In genomic region chrX:80806557-80806956, GRCh38 we compare ENCODE assay signal across 2 cellular contexts.
TF ChIP-seq lines count a peak whose summit lies in the region.

No MANE protein-coding gene starts in this region.

TF ChIP-seq in GM12878, 131 proteins besides CTCF, POLR2A, EP300 and RAD21:
- no peak for TF ChIP-seq LARP7 (IDR thresholded peaks at IDR 0.05)
- no peak for TF ChIP-seq SIX5 (IDR thresholded peaks at IDR 0.05; ENCODE audit: low read depth, low read length, severe bottlenecking)
- TF ChIP-seq BCLAF1 (IDR thresholded peaks at IDR 0.05): no peak

TF ChIP-seq in neural cell, 6 proteins besides CTCF, POLR2A, EP300 and RAD21:
- TF ChIP-seq EZH2 (IDR thresholded peaks at IDR 0.05; ENCODE audit: borderline replicate concordance, insufficient read depth, low read length, poor library complexity, severe bottlenecking) (no peak), MXI1 (conservative IDR thresholded peaks at IDR 0.05; ENCODE audit: poor library complexity, severe bottlenecking) (no peak), TAF1 (IDR thresholded peaks at IDR 0.05; ENCODE audit: low read depth) (no peak), SMC3 (conservative IDR thresholded peaks at IDR 0.05; ENCODE audit: poor library complexity) (no peak), POLR2AphosphoS5 (IDR thresholded peaks at IDR 0.05) (no peak)
- TF ChIP-seq, protein P1, sequence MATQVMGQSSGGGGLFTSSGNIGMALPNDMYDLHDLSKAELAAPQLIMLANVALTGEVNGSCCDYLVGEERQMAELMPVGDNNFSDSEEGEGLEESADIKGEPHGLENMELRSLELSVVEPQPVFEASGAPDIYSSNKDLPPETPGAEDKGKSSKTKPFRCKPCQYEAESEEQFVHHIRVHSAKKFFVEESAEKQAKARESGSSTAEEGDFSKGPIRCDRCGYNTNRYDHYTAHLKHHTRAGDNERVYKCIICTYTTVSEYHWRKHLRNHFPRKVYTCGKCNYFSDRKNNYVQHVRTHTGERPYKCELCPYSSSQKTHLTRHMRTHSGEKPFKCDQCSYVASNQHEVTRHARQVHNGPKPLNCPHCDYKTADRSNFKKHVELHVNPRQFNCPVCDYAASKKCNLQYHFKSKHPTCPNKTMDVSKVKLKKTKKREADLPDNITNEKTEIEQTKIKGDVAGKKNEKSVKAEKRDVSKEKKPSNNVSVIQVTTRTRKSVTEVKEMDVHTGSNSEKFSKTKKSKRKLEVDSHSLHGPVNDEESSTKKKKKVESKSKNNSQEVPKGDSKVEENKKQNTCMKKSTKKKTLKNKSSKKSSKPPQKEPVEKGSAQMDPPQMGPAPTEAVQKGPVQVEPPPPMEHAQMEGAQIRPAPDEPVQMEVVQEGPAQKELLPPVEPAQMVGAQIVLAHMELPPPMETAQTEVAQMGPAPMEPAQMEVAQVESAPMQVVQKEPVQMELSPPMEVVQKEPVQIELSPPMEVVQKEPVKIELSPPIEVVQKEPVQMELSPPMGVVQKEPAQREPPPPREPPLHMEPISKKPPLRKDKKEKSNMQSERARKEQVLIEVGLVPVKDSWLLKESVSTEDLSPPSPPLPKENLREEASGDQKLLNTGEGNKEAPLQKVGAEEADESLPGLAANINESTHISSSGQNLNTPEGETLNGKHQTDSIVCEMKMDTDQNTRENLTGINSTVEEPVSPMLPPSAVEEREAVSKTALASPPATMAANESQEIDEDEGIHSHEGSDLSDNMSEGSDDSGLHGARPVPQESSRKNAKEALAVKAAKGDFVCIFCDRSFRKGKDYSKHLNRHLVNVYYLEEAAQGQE (IDR thresholded peaks at IDR 0.05; ENCODE audit: borderline replicate concordance): no peak
